In the genomic region with DNA sequence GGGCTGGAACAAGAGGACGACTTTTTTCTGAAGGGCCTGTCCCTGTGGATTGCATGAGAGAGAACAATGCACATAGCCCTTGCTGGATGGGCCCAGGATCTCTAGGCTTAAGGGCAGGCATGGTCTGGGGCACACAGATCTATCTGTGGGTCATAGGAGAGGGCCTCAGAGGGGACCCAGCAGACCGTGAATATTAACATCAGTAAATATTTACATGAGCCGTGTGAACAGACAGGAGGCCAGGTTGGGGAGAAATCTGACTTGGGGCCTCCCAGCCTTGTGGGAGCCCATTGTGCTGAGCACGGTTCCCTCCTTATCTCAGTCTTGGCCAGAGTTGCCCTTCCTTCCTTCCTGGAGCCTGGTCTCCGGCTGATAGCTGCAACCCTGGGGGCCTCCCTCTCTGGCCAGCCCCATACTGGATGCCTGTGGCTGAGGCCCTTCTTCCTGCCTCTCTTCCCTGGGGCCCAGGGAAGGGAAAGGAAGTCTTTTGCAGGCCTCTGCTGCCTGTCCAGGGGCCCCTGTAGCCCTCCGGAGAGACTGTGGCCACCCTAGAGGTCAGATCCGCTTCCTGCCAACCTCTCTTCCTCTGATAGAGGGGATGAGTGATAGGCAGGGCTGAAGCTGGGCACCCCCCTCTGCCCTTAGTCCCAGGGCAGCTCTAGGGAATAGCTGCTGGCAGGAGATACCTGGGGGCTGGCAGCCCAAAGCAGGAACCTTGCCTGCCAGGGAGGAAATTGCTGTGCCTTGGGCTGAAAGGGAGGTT, we compare ENCODE assay signal across 9 cellular contexts. TPM values are rescaled to one million over a fixed set of nuclear protein-coding genes. Genes with fewer than 3 reads are reported as not detected.
DNase-seq lines count a peak whose midpoint lies in the region; ATAC-seq, FAIRE-seq and TF ChIP-seq lines count a peak whose summit lies in the region.
"Had no signal": no experiment of that assay in that cellular context is flagged by ENCODE, and none has a peak within 500 bp of the region (broad histone marks: within the 10 kb centered on the region; RNA-seq: fewer than 3 reads in every experiment).

No MANE protein-coding gene starts in this region.

- H3K4me3 ChIP-seq in HL-60 (replicated peaks; ENCODE audit: insufficient read depth, low read length) (no peak overlapping the region), K562 (no peak overlapping the region; the same call in 1 of the 2 replicates)

- H3K9me3 ChIP-seq in K562 (replicated peaks; ENCODE audit: control insufficient read depth, insufficient read depth, low read depth, low read length) = no peaks in the 10 kb centered on the region

- no peaks in the 10 kb centered on the region for H4K20me1 ChIP-seq in K562 (replicated peaks; ENCODE audit: control insufficient read depth, insufficient read depth, low read length)

- peak overlapping the region; percentile 74 for H2AFZ ChIP-seq in K562 (ENCODE audit: low read depth, low read length)

- no peaks in the 10 kb centered on the region for H3K9me3 Mint-ChIP-seq in stimulated activated effector memory CD8-positive, alpha-beta T cell treated with anti-CD3 and anti-CD28 coated beads, Interleukin-12 subunit alpha, Interleukin-12 subunit beta, amount 100 ng/mL, for 72 hours
- H3K9me3 Mint-ChIP-seq in WTC11 = no peaks in the 10 kb centered on the region

- TF ChIP-seq EP300 in K562 (IDR thresholded peaks at IDR 0.05; ENCODE audit: low read length) = peak; percentile 88

- ATAC-seq in K562 (peak; percentile 91), HG02763 (IDR thresholded peaks at IDR 0.05; ENCODE audit: unreplicated experiment) (no peak), WTC11 (no peak)
- no peak for ATAC-seq in stimulated activated effector memory CD8-positive, alpha-beta T cell treated with anti-CD3 and anti-CD28 coated beads, Interleukin-12 subunit alpha, Interleukin-12 subunit beta, amount 100 ng/mL, for 72 hours

- peak in 1 of 2 experiments; percentile 7; a peak in 1 of 4 replicates for TF ChIP-seq RAD21 in K562 (CRISPR knock-in tag; conservative IDR thresholded peaks at IDR 0.05 in 1 of 2, IDR thresholded peaks at IDR 0.05 in 1 of 2)

- no peak overlapping the region for H3K4me3 Mint-ChIP-seq in stimulated activated effector memory CD8-positive, alpha-beta T cell treated with anti-CD3 and anti-CD28 coated beads, Interleukin-12 subunit alpha, Interleukin-12 subunit beta, amount 100 ng/mL, for 72 hours
- H3K4me3 Mint-ChIP-seq in WTC11 = no peak overlapping the region

- H3K27ac Mint-ChIP-seq in stimulated activated effector memory CD8-positive, alpha-beta T cell treated with anti-CD3 and anti-CD28 coated beads, Interleukin-12 subunit alpha, Interleukin-12 subunit beta, amount 100 ng/mL, for 72 hours = peak overlapping the region; percentile 40
- no peak overlapping the region for H3K27ac Mint-ChIP-seq in WTC11

- DNase-seq in HL-60 (ENCODE audit: low read depth in 1 of 2, low spot score in 1 of 2) = peak; percentile 49 to 61
- peak; percentile 80 to 90 (median 86) for DNase-seq in K562 (ENCODE audit: extremely low read depth in 1 of 4, low spot score in 3 of 4)
- DNase-seq in islet precursor cell = peak; percentile 57
- no peak for DNase-seq in stimulated activated effector memory CD8-positive, alpha-beta T cell treated with anti-CD3 and anti-CD28 coated beads, Interleukin-12 subunit alpha, Interleukin-12 subunit beta, amount 100 ng/mL, for 72 hours (ENCODE audit: low spot score in 2 of 2)
- no peak for DNase-seq in C1 segment of cervical spinal cord (lab: John Stamatoyannopoulos, UW)
- no peak for DNase-seq in WTC11 (ENCODE audit: low spot score)
- no peak for DNase-seq in stimulated activated naive CD4-positive, alpha-beta T cell treated with Interleukin-2 at 50 U/mL for 16 hours (lab: John Stamatoyannopoulos, UW)

- H3K4me1 Mint-ChIP-seq in stimulated activated effector memory CD8-positive, alpha-beta T cell treated with anti-CD3 and anti-CD28 coated beads, Interleukin-12 subunit alpha, Interleukin-12 subunit beta, amount 100 ng/mL, for 72 hours = peaks cover 5% of the 10 kb centered on the region
- H3K4me1 Mint-ChIP-seq in WTC11 = peaks cover 16% of the 10 kb centered on the region

- H3K27me3 Mint-ChIP-seq in WTC11 (ENCODE audit: low read depth) = no peaks in the 10 kb centered on the region

- 0% methylated on average over 7 of the region's 7 CpGs for WGBS in K562 (ENCODE audit: insufficient coverage, low coverage, missing lambda C conversion rate)

- in situ Hi-C loops in K562 (cut with MboI) = loop anchor here (25.0 kb wide), 3 partner anchors 212 to 762 kb away; a partner anchor contains a TSS

- H3K79me2 ChIP-seq in K562 (ENCODE audit: control insufficient read depth, insufficient read depth, low read length) = no peaks in the 10 kb centered on the region

- no TSS peak for BruUV-seq in K562 (replicated peaks; lab: Mats Ljungman, UMichigan)

- H3K9me1 ChIP-seq in K562 (ENCODE audit: control insufficient read depth, insufficient read depth, low read length) = no peaks in the 10 kb centered on the region

- peak overlapping the region; percentile 58 for H3K4me2 ChIP-seq in K562 (ENCODE audit: insufficient read depth, low read length)

- H3K36me3 ChIP-seq in K562 (ENCODE audit: control insufficient read depth, insufficient read depth, low read length) = peaks cover 14% of the 10 kb centered on the region; the same call in 2 of the 3 replicates

- H3K36me3 Mint-ChIP-seq in stimulated activated effector memory CD8-positive, alpha-beta T cell treated with anti-CD3 and anti-CD28 coated beads, Interleukin-12 subunit alpha, Interleukin-12 subunit beta, amount 100 ng/mL, for 72 hours = peaks cover 25% of the 10 kb centered on the region
- no peaks in the 10 kb centered on the region for H3K36me3 Mint-ChIP-seq in WTC11

- peak overlapping the region; percentile 63 for H3K27ac ChIP-seq in HL-60 (replicated peaks)
- peak overlapping the region; percentile 92 for H3K27ac ChIP-seq in K562 (ENCODE audit: extremely low read depth, low read depth, low read length)

- H3K27me3 ChIP-seq in HL-60 (ENCODE audit: insufficient read depth, poor library complexity, severe bottlenecking) (no peaks in the 10 kb centered on the region), K562 (ENCODE audit: control insufficient read depth in 2 of 2, insufficient read depth in 2 of 2, low read length in 2 of 2) (no peaks in the 10 kb centered on the region)

- CTCF ChIA-PET in K562 (lab: Yijun Ruan, JAX; ENCODE audit: low intra/inter-chr PET ratio) (no interaction called here), WTC11 (lab: Charles Lee) (interaction anchor here (1.0 to 2.1 kb wide), 2 partner anchors 15 to 16 kb away, joined by 4 to 6 read pairs; no protein-coding TSS in a partner anchor)

- TF ChIP-seq CTCF in HL-60 (IDR thresholded peaks at IDR 0.05; ENCODE audit: insufficient read depth, low read length) = no peak
- no peak for TF ChIP-seq CTCF in K562 (IDR thresholded peaks at IDR 0.05 in 2 of 3, conservative IDR thresholded peaks at IDR 0.05 in 1 of 3; ENCODE audit: insufficient read depth in 2 of 3, low read depth in 1 of 3, low read length in 3 of 3)
- no peak for TF ChIP-seq CTCF in WTC11 (IDR thresholded peaks at IDR 0.05)

- H3K4me1 ChIP-seq in K562 (replicated peaks in 1 of 2; ENCODE audit: control insufficient read depth in 2 of 2, insufficient read depth in 2 of 2, low read length in 2 of 2) = peaks cover 33 to 45% of the 10 kb centered on the region in 2 experiments

- POLR2A ChIA-PET in K562 (lab: Yijun Ruan, JAX) (interaction anchor here (1.0 to 1.6 kb wide), 3 partner anchors 9 to 112 kb away, joined by 3 to 10 read pairs (median 5); no protein-coding TSS in a partner anchor), WTC11 (lab: Charles Lee) (no interaction called here)

- TF ChIP-seq POLR2A in K562 (conservative IDR thresholded peaks at IDR 0.05) = peak; percentile 51; the same call in 1 of the 2 replicates

- FAIRE-seq in K562 (lab: Jason Lieb, UNC) = peak; percentile 98
- FAIRE-seq: frontal cortex had no signal

- intact Hi-C loops in K562 (cut with micrococcal nuclease) = loop anchor here (5.0 kb wide), 1 partner anchor 97 kb away; a partner anchor contains a TSS

- peak overlapping the region; percentile 66 to 87 for H3K9ac ChIP-seq in K562 (ENCODE audit: insufficient read depth in 1 of 2, low read depth in 2 of 2, low read length in 2 of 2)

TF ChIP-seq in K562, 482 proteins besides CTCF, POLR2A, EP300 and RAD21 (continues in another document):
- TF ChIP-seq CHD4 (IDR thresholded peaks at IDR 0.05; ENCODE audit: insufficient read depth, insufficient replicate concordance, low read depth, low read length, poor library complexity, severe bottlenecking) (no peak), SAP30 (IDR thresholded peaks at IDR 0.05; ENCODE audit: borderline replicate concordance, insufficient read depth, low read depth, low read length, poor library complexity, severe bottlenecking) (no peak), ZNF584 (CRISPR knock-in tag; IDR thresholded peaks at IDR 0.05; ENCODE audit: low read depth) (no peak)

RNA-seq across cellular contexts. Expression of a gene that starts 44.5 kb away (rescaled TPM):
- 16.6 and 38.8 TPM in 2 replicates for total RNA-seq in K562 (2011; cell fraction: chromatin; rRNA removed; ENCODE audit: low replicate concordance)
- total RNA-seq in K562 (2011; cell fraction: nucleolus; rRNA removed) = 21.6 and 25.2 TPM in 2 replicates
- total RNA-seq in K562 (2011; cell fraction: nucleoplasm; rRNA removed) = 17.2 and 24.7 TPM in 2 replicates
- total RNA-seq in K562 (2014; rRNA removed) = 13.4 and 14.1 TPM in 2 replicates
- 7.3 and 7.5 TPM in 2 replicates for total RNA-seq in K562 (2014; rRNA removed; fragmentation: Illumina TruSeq; extraction: Trizol)
- 8.9 and 9.7 TPM in 2 replicates for total RNA-seq in K562 (2015; rRNA removed; fragmentation: Illumina TruSeq; extraction: Trizol)
- total RNA-seq in K562 (2021) = 26.0 and 27.2 TPM in 2 replicates
- polyA plus RNA-seq in K562 (2011; rRNA removed) = 9.1 and 11.2 TPM in 2 replicates
- 6.0 and 15.5 TPM in 2 replicates for polyA plus RNA-seq in K562 (2011; cell fraction: cytosol; rRNA removed)
- polyA plus RNA-seq in K562 (2011; cell fraction: nucleus; rRNA removed) = 13.8 and 26.7 TPM in 2 replicates
- 23.8 and 28.1 TPM in 2 replicates for polyA plus RNA-seq in K562 (2012)
- 11.3 and 21.4 TPM in 2 replicates for polyA plus RNA-seq in K562 (2014; fragmentation: Illumina TruSeq; extraction: Trizol)
- 1 to 10 TPM; 1.7 to 3.2 TPM for polyA plus RNA-seq in K562 (2014; fragmentation: Nextera tagmentation; extraction: Ambion mirVana)
- polyA plus RNA-seq in K562 (2014; rRNA removed) = 12.6 and 20.4 TPM in 2 replicates
- 5.7 and 5.9 TPM in 2 replicates for polyA minus RNA-seq in K562 (2011; rRNA and poly(A)+ RNA removed)
- 9.7 and 9.8 TPM in 2 replicates for polyA minus RNA-seq in K562 (2011; cell fraction: cytosol; rRNA and poly(A)+ RNA removed)
- 9.2 and 11.4 TPM in 2 replicates for polyA minus RNA-seq in K562 (2011; cell fraction: nucleus; rRNA and poly(A)+ RNA removed)
- 36.3 to 40.3 TPM (median 36.8 TPM) in 3 replicates for total RNA-seq in WTC11 (2021)

Comparison
In these comparisons a context has a peak if more than half of its experiments do, and no peak if none do; other contexts are left out.
1. DNase-seq: peak in HL-60 (2 of 2), K562 (4 of 4) and islet precursor cell (single experiment); none in stimulated activated effector memory CD8-positive, alpha-beta T cell treated with anti-CD3 and anti-CD28 coated beads, Interleukin-12 subunit alpha, Interleukin-12 subunit beta, amount 100 ng/mL, for 72 hours (0 of 2), C1 segment of cervical spinal cord (0 of 14), WTC11 (single experiment) and stimulated activated naive CD4-positive, alpha-beta T cell treated with Interleukin-2 at 50 U/mL for 16 hours (single experiment).